ENCODE assay signal across 1 cellular context in genomic region chr18:45782662-45783061, GRCh38.
TF ChIP-seq lines count a peak whose summit lies in the region.

No MANE protein-coding gene starts in this region.

TF ChIP-seq in WTC11, 78 proteins besides CTCF, POLR2A, EP300 and RAD21 (continued from another document):
- TF ChIP-seq NFYB (CRISPR knock-in tag; conservative IDR thresholded peaks at IDR 0.05; ENCODE audit: low read depth) (no peak), MYBL2 (CRISPR knock-in tag; IDR thresholded peaks at IDR 0.05) (no peak), ZNF532 (CRISPR knock-in tag; IDR thresholded peaks at IDR 0.05; ENCODE audit: borderline replicate concordance) (no peak), JAZF1 (CRISPR knock-in tag; IDR thresholded peaks at IDR 0.05) (no peak), USF2 (CRISPR knock-in tag; IDR thresholded peaks at IDR 0.05) (no peak), ZMAT4 (CRISPR knock-in tag; IDR thresholded peaks at IDR 0.05) (no peak)
TF ChIP-seq in WTC11: peak in this region for 0.
